In the genomic region with DNA sequence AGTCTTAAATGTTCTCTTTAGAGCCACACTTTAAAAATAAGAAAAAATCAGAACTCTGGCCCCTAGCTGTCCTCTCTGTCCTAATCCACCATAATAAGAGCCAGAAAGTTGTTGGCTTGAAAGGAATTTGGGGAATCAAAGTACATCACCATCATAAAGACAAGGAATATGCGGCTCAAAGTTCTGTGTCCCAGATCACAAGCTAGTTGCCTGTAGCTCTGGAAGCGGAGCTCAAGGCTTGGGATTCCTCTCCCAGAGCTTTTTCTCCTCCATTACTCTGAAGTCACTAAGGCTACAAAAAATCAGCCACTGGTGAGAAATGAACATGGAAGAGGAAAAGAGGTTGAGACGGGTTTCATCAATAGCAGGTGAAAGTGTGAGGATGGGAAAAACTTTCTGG, we compare ENCODE assay signal across 2 cellular contexts.
A peak's percentile ranks its signal among the peaks of the same experiment; 100 is the strongest.
TF ChIP-seq lines count a peak whose summit lies in the region.

No MANE protein-coding gene starts in this region.

TF ChIP-seq in GM23338, 12 proteins besides CTCF, POLR2A, EP300 and RAD21 (continued from another document):
- TF ChIP-seq, protein P1, sequence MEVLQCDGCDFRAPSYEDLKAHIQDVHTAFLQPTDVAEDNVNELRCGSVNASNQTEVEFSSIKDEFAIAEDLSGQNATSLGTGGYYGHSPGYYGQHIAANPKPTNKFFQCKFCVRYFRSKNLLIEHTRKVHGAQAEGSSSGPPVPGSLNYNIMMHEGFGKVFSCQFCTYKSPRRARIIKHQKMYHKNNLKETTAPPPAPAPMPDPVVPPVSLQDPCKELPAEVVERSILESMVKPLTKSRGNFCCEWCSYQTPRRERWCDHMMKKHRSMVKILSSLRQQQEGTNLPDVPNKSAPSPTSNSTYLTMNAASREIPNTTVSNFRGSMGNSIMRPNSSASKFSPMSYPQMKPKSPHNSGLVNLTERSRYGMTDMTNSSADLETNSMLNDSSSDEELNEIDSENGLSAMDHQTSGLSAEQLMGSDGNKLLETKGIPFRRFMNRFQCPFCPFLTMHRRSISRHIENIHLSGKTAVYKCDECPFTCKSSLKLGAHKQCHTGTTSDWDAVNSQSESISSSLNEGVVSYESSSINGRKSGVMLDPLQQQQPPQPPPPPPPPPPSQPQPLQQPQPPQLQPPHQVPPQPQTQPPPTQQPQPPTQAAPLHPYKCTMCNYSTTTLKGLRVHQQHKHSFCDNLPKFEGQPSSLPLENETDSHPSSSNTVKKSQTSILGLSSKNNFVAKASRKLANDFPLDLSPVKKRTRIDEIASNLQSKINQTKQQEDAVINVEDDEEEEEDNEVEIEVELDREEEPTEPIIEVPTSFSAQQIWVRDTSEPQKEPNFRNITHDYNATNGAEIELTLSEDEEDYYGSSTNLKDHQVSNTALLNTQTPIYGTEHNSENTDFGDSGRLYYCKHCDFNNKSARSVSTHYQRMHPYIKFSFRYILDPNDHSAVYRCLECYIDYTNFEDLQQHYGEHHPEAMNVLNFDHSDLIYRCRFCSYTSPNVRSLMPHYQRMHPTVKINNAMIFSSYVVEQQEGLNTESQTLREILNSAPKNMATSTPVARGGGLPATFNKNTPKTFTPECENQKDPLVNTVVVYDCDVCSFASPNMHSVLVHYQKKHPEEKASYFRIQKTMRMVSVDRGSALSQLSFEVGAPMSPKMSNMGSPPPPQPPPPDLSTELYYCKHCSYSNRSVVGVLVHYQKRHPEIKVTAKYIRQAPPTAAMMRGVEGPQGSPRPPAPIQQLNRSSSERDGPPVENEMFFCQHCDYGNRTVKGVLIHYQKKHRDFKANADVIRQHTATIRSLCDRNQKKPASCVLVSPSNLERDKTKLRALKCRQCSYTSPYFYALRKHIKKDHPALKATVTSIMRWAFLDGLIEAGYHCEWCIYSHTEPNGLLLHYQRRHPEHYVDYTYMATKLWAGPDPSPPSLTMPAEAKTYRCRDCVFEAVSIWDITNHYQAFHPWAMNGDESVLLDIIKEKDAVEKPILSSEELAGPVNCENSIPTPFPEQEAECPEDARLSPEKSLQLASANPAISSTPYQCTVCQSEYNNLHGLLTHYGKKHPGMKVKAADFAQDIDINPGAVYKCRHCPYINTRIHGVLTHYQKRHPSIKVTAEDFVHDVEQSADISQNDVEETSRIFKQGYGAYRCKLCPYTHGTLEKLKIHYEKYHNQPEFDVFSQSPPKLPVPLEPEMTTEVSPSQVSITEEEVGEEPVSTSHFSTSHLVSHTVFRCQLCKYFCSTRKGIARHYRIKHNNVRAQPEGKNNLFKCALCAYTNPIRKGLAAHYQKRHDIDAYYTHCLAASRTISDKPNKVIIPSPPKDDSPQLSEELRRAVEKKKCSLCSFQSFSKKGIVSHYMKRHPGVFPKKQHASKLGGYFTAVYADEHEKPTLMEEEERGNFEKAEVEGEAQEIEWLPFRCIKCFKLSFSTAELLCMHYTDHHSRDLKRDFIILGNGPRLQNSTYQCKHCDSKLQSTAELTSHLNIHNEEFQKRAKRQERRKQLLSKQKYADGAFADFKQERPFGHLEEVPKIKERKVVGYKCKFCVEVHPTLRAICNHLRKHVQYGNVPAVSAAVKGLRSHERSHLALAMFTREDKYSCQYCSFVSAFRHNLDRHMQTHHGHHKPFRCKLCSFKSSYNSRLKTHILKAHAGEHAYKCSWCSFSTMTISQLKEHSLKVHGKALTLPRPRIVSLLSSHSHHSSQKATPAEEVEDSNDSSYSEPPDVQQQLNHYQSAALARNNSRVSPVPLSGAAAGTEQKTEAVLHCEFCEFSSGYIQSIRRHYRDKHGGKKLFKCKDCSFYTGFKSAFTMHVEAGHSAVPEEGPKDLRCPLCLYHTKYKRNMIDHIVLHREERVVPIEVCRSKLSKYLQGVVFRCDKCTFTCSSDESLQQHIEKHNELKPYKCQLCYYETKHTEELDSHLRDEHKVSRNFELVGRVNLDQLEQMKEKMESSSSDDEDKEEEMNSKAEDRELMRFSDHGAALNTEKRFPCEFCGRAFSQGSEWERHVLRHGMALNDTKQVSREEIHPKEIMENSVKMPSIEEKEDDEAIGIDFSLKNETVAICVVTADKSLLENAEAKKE (CRISPR knock-in tag; IDR thresholded peaks at IDR 0.05) = peak; percentile 41; the same call in 1 of the 2 replicates
- TF ChIP-seq JUNB (IDR thresholded peaks at IDR 0.05; ENCODE audit: unreplicated experiment) = no peak
- TF ChIP-seq, protein P2, sequence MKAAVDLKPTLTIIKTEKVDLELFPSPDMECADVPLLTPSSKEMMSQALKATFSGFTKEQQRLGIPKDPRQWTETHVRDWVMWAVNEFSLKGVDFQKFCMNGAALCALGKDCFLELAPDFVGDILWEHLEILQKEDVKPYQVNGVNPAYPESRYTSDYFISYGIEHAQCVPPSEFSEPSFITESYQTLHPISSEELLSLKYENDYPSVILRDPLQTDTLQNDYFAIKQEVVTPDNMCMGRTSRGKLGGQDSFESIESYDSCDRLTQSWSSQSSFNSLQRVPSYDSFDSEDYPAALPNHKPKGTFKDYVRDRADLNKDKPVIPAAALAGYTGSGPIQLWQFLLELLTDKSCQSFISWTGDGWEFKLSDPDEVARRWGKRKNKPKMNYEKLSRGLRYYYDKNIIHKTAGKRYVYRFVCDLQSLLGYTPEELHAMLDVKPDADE (IDR thresholded peaks at IDR 0.05) = no peak
- TF ChIP-seq, protein P3, sequence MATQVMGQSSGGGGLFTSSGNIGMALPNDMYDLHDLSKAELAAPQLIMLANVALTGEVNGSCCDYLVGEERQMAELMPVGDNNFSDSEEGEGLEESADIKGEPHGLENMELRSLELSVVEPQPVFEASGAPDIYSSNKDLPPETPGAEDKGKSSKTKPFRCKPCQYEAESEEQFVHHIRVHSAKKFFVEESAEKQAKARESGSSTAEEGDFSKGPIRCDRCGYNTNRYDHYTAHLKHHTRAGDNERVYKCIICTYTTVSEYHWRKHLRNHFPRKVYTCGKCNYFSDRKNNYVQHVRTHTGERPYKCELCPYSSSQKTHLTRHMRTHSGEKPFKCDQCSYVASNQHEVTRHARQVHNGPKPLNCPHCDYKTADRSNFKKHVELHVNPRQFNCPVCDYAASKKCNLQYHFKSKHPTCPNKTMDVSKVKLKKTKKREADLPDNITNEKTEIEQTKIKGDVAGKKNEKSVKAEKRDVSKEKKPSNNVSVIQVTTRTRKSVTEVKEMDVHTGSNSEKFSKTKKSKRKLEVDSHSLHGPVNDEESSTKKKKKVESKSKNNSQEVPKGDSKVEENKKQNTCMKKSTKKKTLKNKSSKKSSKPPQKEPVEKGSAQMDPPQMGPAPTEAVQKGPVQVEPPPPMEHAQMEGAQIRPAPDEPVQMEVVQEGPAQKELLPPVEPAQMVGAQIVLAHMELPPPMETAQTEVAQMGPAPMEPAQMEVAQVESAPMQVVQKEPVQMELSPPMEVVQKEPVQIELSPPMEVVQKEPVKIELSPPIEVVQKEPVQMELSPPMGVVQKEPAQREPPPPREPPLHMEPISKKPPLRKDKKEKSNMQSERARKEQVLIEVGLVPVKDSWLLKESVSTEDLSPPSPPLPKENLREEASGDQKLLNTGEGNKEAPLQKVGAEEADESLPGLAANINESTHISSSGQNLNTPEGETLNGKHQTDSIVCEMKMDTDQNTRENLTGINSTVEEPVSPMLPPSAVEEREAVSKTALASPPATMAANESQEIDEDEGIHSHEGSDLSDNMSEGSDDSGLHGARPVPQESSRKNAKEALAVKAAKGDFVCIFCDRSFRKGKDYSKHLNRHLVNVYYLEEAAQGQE (IDR thresholded peaks at IDR 0.05; ENCODE audit: unreplicated experiment) = no peak
- TF ChIP-seq EZH2phosphoT487 (IDR thresholded peaks at IDR 0.05; ENCODE audit: unreplicated experiment) = no peak
- TF ChIP-seq POLR2AphosphoS5 (IDR thresholded peaks at IDR 0.05; ENCODE audit: low read depth) = no peak
- TF ChIP-seq CREB1 (CRISPR knock-in tag; IDR thresholded peaks at IDR 0.05; ENCODE audit: low read depth) = no peak
- TF ChIP-seq EZH2 (IDR thresholded peaks at IDR 0.05; ENCODE audit: low read depth, unreplicated experiment) = no peak

TF ChIP-seq in GM12891, 5 proteins besides CTCF, POLR2A, EP300 and RAD21:
- TF ChIP-seq TAF1 (IDR thresholded peaks at IDR 0.05; ENCODE audit: low read depth, low read length) = no peak
- TF ChIP-seq POU2F2 (IDR thresholded peaks at IDR 0.05; ENCODE audit: low read depth, low read length) = no peak
- no peak for TF ChIP-seq PAX5 (IDR thresholded peaks at IDR 0.05; ENCODE audit: insufficient read depth, low read length, severe bottlenecking)
- TF ChIP-seq SPI1 (IDR thresholded peaks at IDR 0.05; ENCODE audit: low read depth, low read length) = no peak
- no peak for TF ChIP-seq POLR2AphosphoS5 (IDR thresholded peaks at IDR 0.05; ENCODE audit: low read depth, low read length)
